8 cellular contexts compared by ENCODE assay signal in genomic region chr1:119475866-119476439, GRCh38. TPM values are rescaled to one million over a fixed set of nuclear protein-coding genes. Genes with fewer than 3 reads are reported as not detected.
DNase-seq lines count a peak whose midpoint lies in the region; ATAC-seq and TF ChIP-seq lines count a peak whose summit lies in the region.

No MANE protein-coding gene starts in this region.

- H2AFZ ChIP-seq in GM23248, result no peak overlapping the region

- intact Hi-C loops in activated CD4-positive, alpha-beta T cell treated with anti-CD3 and anti-CD28 coated beads for 36 hours (cut with DNase I, micrococcal nuclease), result loop anchor here in 1 of 2 experiments (2.0 kb wide), 1 partner anchor 189 kb away; no protein-coding TSS in a partner anchor
- intact Hi-C loops in posterior cingulate gyrus (cut with DNase I), result no loop called here

- CTCF ChIA-PET in activated CD4-positive, alpha-beta T cell treated with anti-CD3 and anti-CD28 coated beads for 36 hours (lab: Charles Lee), result interaction anchor here (0.6 to 1.2 kb wide), 4 partner anchors 106 to 432 kb away, joined by 3 to 4 read pairs (median 3); no protein-coding TSS in a partner anchor

- no peak overlapping the region for H3K4me3 ChIP-seq in GM23248
- no peak overlapping the region for H3K4me3 ChIP-seq in NB4 (ENCODE audit: low read depth, low read length)
- H3K4me3 ChIP-seq in fibroblast of villous mesenchyme (ENCODE audit: low read depth, low read length), result no peak overlapping the region

- no peak overlapping the region for H3K4me3 Mint-ChIP-seq in activated CD4-positive, alpha-beta T cell treated with anti-CD3 and anti-CD28 coated beads for 36 hours
- no peak overlapping the region for H3K4me3 Mint-ChIP-seq in T-helper 2 cell treated with Interferon-gamma antibody and Interleukin-4, amounts not matched to agents 5 μg/mL and 100 μg/mL, for 36 hours

- no peaks in the 10 kb centered on the region for H3K9me3 ChIP-seq in GM23248 (ENCODE audit: low read depth)

- POLR2A ChIA-PET in activated CD4-positive, alpha-beta T cell treated with anti-CD3 and anti-CD28 coated beads for 36 hours (lab: Charles Lee), result no interaction called here

- H3K9ac ChIP-seq in GM23248, result no peak overlapping the region

- H3K36me3 ChIP-seq in GM23248 (ENCODE audit: low read depth), result no peaks in the 10 kb centered on the region

- peaks cover 9% of the 10 kb centered on the region for H3K27me3 Mint-ChIP-seq in activated CD4-positive, alpha-beta T cell treated with anti-CD3 and anti-CD28 coated beads for 36 hours
- H3K27me3 Mint-ChIP-seq in T-helper 2 cell treated with Interferon-gamma antibody and Interleukin-4, amounts not matched to agents 5 μg/mL and 100 μg/mL, for 36 hours (ENCODE audit: low read depth), result peaks cover 3% of the 10 kb centered on the region

- peaks cover 14% of the 10 kb centered on the region for H3K27me3 ChIP-seq in GM23248 (replicated peaks; ENCODE audit: insufficient read depth)

- H3K27ac Mint-ChIP-seq in activated CD4-positive, alpha-beta T cell treated with anti-CD3 and anti-CD28 coated beads for 36 hours, result no peak overlapping the region
- H3K27ac Mint-ChIP-seq in T-helper 2 cell treated with Interferon-gamma antibody and Interleukin-4, amounts not matched to agents 5 μg/mL and 100 μg/mL, for 36 hours, result no peak overlapping the region

- no peaks in the 10 kb centered on the region for H3K36me3 Mint-ChIP-seq in activated CD4-positive, alpha-beta T cell treated with anti-CD3 and anti-CD28 coated beads for 36 hours (ENCODE audit: low read depth)
- no peaks in the 10 kb centered on the region for H3K36me3 Mint-ChIP-seq in T-helper 2 cell treated with Interferon-gamma antibody and Interleukin-4, amounts not matched to agents 5 μg/mL and 100 μg/mL, for 36 hours (ENCODE audit: low read depth)

- no peaks in the 10 kb centered on the region for H3K9me2 ChIP-seq in GM23248 (ENCODE audit: insufficient read depth)

- H3K4me2 ChIP-seq in GM23248 (ENCODE audit: unreplicated experiment), result no peak overlapping the region

- in situ Hi-C loops in GM23248 (cut with MboI), result no loop called here

- no peak overlapping the region for H3K27ac ChIP-seq in GM23248

- H3K9me3 Mint-ChIP-seq in activated CD4-positive, alpha-beta T cell treated with anti-CD3 and anti-CD28 coated beads for 36 hours (ENCODE audit: low read depth), result no peaks in the 10 kb centered on the region
- H3K9me3 Mint-ChIP-seq in T-helper 2 cell treated with Interferon-gamma antibody and Interleukin-4, amounts not matched to agents 5 μg/mL and 100 μg/mL, for 36 hours, result no peaks in the 10 kb centered on the region

- H3K79me2 ChIP-seq in GM23248 (ENCODE audit: insufficient read depth), result no peaks in the 10 kb centered on the region

- WGBS in GM23248 (ENCODE audit: low coverage in 1 of 2, low lambda C conversion rate in 2 of 2, missing lambda C conversion rate in 2 of 2), 2 experiments, result 41% methylated on average over 9 of the region's 9 CpGs

- TF ChIP-seq POLR2A in NB4 (IDR thresholded peaks at IDR 0.05; ENCODE audit: extremely low read depth, insufficient read length), result no peak

- peak; percentile 77 for TF ChIP-seq CTCF in NB4 (IDR thresholded peaks at IDR 0.05; ENCODE audit: low read depth, low read length)
- peak; percentile 76 for TF ChIP-seq CTCF in fibroblast of villous mesenchyme (IDR thresholded peaks at IDR 0.05; ENCODE audit: insufficient read depth, low read depth, low read length)

- H3F3A ChIP-seq in GM23248 (ENCODE audit: insufficient read depth), result no peaks in the 10 kb centered on the region

- H4K20me1 ChIP-seq in GM23248 (ENCODE audit: insufficient read depth), result no peaks in the 10 kb centered on the region

- peak; percentile 63 for DNase-seq in activated CD4-positive, alpha-beta T cell treated with anti-CD3 and anti-CD28 coated beads for 36 hours
- no peak for DNase-seq in activated CD4-positive, alpha-beta T cell treated with anti-CD3 and anti-CD28 coated beads, Interleukin-2, amount 50 U/mL, for 4 hours
- peak; percentile 47 for DNase-seq in GM23248
- peak; percentile 56 for DNase-seq in NB4 (ENCODE audit: low read depth)
- DNase-seq in T-helper 2 cell treated with Interferon-gamma antibody and Interleukin-4, amounts not matched to agents 5 μg/mL and 100 μg/mL, for 36 hours (ENCODE audit: low spot score), result peak; percentile 5
- peak; percentile 33 for DNase-seq in fibroblast of villous mesenchyme (ENCODE audit: low read depth)
- DNase-seq in posterior cingulate gyrus, result peak in 9 of 10 donors; percentile 15 to 92 (median 45)
- no peak for DNase-seq in GF-D8 (lab: John Stamatoyannopoulos, UW)

- ATAC-seq in activated CD4-positive, alpha-beta T cell treated with anti-CD3 and anti-CD28 coated beads for 36 hours, result no peak

- H3K4me1 Mint-ChIP-seq in activated CD4-positive, alpha-beta T cell treated with anti-CD3 and anti-CD28 coated beads for 36 hours, result no peaks in the 10 kb centered on the region
- H3K4me1 Mint-ChIP-seq in T-helper 2 cell treated with Interferon-gamma antibody and Interleukin-4, amounts not matched to agents 5 μg/mL and 100 μg/mL, for 36 hours (ENCODE audit: low read depth), result peaks cover 4% of the 10 kb centered on the region

- H3K4me1 ChIP-seq in GM23248 (ENCODE audit: insufficient read depth), result no peaks in the 10 kb centered on the region

RNA-seq across cellular contexts. Expression of gene HSD3B1, which starts 31.1 kb away (rescaled TPM):
- not detected for total RNA-seq in activated CD4-positive, alpha-beta T cell treated with anti-CD3 and anti-CD28 coated beads for 36 hours
- not detected in 2 replicates for total RNA-seq in GM23248 (2014; rRNA removed; shearing (Covaris generic))
- polyA plus RNA-seq in GM23248 (2016; fragmentation: Nextera tagmentation; extraction: Ambion mirVana), result not detected in 2 replicates
- total RNA-seq in fibroblast of villous mesenchyme, result 2.6 TPM in 1 of 2 replicates, not detected in the other

Comparison
In these comparisons a context has a peak if more than half of its experiments do, and no peak if none do; other contexts are left out.
1. DNase-seq: peak in activated CD4-positive, alpha-beta T cell treated with anti-CD3 and anti-CD28 coated beads for 36 hours (single experiment), GM23248 (single experiment), NB4 (single experiment), T-helper 2 cell treated with Interferon-gamma antibody and Interleukin-4, amounts not matched to agents 5 μg/mL and 100 μg/mL, for 36 hours (single experiment), fibroblast of villous mesenchyme (single experiment) and posterior cingulate gyrus (9 of 10); none in activated CD4-positive, alpha-beta T cell treated with anti-CD3 and anti-CD28 coated beads, Interleukin-2, amount 50 U/mL, for 4 hours (0 of 2) and GF-D8 (single experiment).